Comparison of ENCODE assay signal across 18 cellular contexts in the genomic region with DNA sequence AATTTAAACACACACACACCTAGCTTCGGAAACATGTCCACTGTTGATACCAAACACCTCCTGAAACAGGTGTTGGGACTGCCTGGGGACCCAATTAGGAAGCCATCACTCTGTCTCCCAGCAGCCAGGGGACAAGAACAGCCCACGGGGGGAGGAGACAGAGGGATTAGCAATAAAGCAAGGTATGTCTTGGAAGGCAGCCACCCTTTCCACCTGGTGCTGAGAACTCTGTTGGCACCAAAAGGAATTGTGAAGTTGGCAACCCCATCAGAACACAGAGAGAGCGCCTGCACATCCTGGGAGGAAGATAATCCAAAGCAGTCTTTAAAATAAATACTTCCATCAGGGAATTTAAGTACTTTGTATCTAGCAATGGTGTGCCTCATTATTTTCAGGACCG.
DNase-seq lines count a peak whose midpoint lies in the region; ATAC-seq and FAIRE-seq lines count a peak whose summit lies in the region.
"Had no signal": no experiment of that assay in that cellular context is flagged by ENCODE, and none has a peak within 500 bp of the region (broad histone marks: within the 10 kb centered on the region; RNA-seq: fewer than 3 reads in every experiment).

No MANE protein-coding gene starts in this region.

- ATAC-seq in GM18511 (IDR thresholded peaks at IDR 0.05; ENCODE audit: unreplicated experiment): no peak
- no peak for ATAC-seq in effector memory CD8-positive, alpha-beta T cell (replicated peaks)
- ATAC-seq: SK-N-SH treated with all-trans-retinoic acid at 6 μM for 48 hours had no signal

- peaks cover 6% of the 10 kb centered on the region for H3K36me3 Mint-ChIP-seq in effector memory CD8-positive, alpha-beta T cell (ENCODE audit: insufficient read depth)

- H3K4me1 Mint-ChIP-seq in effector memory CD8-positive, alpha-beta T cell (ENCODE audit: low read depth in 2 of 2): peaks cover 14 to 16% of the 10 kb centered on the region in 2 donors

- no peak for FAIRE-seq in small intestine (lab: Jason Lieb, UNC)
- FAIRE-seq: GM12891, GM18507 had no signal

- H3K27ac Mint-ChIP-seq in effector memory CD8-positive, alpha-beta T cell: no peak overlapping the region
- H3K27ac Mint-ChIP-seq: T-helper 1 cell treated with Interleukin-12 subunit alpha and Interleukin-12 subunit beta and Interleukin-4 antibody, amounts not matched to agents 30 μg/mL and 1 μg/mL, for 36 hours had no signal

- DNase-seq in NCI-H2171 treated with DMSO at 0.1 percent for 48 hours (lab: John Stamatoyannopoulos, UW) (peak; percentile 3), NCI-H2171 (lab: John Stamatoyannopoulos, UW) (no peak), NCI-H1105 treated with DMSO at 0.1 percent for 48 hours (lab: John Stamatoyannopoulos, UW) (peak; percentile 78), cerebellar cortex (ENCODE audit: low spot score) (peak; percentile 16), small intestine (peak; percentile 23), ureter (ENCODE audit: low spot score) (no peak)
- DNase-seq in effector memory CD8-positive, alpha-beta T cell: no peak
- DNase-seq: 8988T, DMS 273 treated with DMSO at 0.1 percent for 48 hours, GF-D8, KBM-7, NCI-H1694 treated with DMSO at 0.1 percent for 48 hours, SHP77 had no signal

- H3K9me3 ChIP-seq in small intestine (ENCODE audit: control insufficient read depth, low read depth): no peaks in the 10 kb centered on the region

- 13 to 54% (median 41%) methylated on average over 4 of the region's 4 CpGs for WGBS in small intestine, 3 donors

- H3K4me1 ChIP-seq in small intestine (ENCODE audit: control insufficient read depth in 2 of 2, insufficient read depth in 1 of 2, low read depth in 1 of 2, low read length in 1 of 2): no peaks in the 10 kb centered on the region

- H3K4me3 ChIP-seq in small intestine (ENCODE audit: low read depth in 1 of 2, low read length in 2 of 2): no peak overlapping the region

- no peaks in the 10 kb centered on the region for H3K27me3 ChIP-seq in small intestine (ENCODE audit: control insufficient read depth in 2 of 2, insufficient read depth in 2 of 2, low read length in 2 of 2)

- H3K4me3 Mint-ChIP-seq in effector memory CD8-positive, alpha-beta T cell: no peak overlapping the region
- H3K4me3 Mint-ChIP-seq: T-helper 1 cell treated with Interleukin-12 subunit alpha and Interleukin-12 subunit beta and Interleukin-4 antibody, amounts not matched to agents 30 μg/mL and 1 μg/mL, for 36 hours had no signal

- no peaks in the 10 kb centered on the region for H3K36me3 ChIP-seq in small intestine (ENCODE audit: control insufficient read depth in 2 of 2, insufficient read depth in 2 of 2, low read length in 2 of 2)

- H3K27ac ChIP-seq in small intestine (ENCODE audit: low read depth in 1 of 2, low read length in 1 of 2): no peak overlapping the region

- peaks cover 0 to 10% of the 10 kb centered on the region in 2 donors for H3K27me3 Mint-ChIP-seq in effector memory CD8-positive, alpha-beta T cell

- no peaks in the 10 kb centered on the region for H3K9me3 Mint-ChIP-seq in effector memory CD8-positive, alpha-beta T cell
- H3K9me3 Mint-ChIP-seq: T-helper 1 cell treated with Interleukin-12 subunit alpha and Interleukin-12 subunit beta and Interleukin-4 antibody, amounts not matched to agents 30 μg/mL and 1 μg/mL, for 36 hours had no signal

Comparison
In these comparisons a context has a peak if more than half of its experiments do, and no peak if none do; other contexts are left out.
1. DNase-seq: peak in NCI-H2171 treated with DMSO at 0.1 percent for 48 hours (single experiment), NCI-H1105 treated with DMSO at 0.1 percent for 48 hours (single experiment), cerebellar cortex (single experiment) and small intestine (single experiment); none in NCI-H2171 (single experiment), ureter (single experiment) and effector memory CD8-positive, alpha-beta T cell (0 of 3).